2 cellular contexts compared by ENCODE assay signal in the genomic region with DNA sequence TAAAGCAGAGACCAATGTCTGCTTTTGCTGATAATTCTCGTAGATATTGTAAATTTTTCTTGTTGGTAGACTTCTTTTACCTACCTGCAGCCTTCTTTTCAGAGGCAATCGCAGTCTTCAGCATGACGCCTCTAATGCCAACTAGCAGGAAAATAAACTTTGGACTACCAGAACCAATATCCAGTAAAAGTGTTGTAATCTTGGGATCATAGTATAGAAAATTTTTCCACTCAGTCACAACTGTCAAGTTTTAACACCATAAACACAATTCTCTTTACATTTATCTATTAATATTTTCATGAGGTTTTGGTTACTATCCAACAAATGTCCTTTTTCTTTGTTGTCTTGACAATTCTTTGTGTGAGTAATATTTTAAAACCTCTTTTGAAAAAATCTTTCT.
TF ChIP-seq lines count a peak whose summit lies in the region.

No MANE protein-coding gene starts in this region.

TF ChIP-seq in A549, 52 proteins besides CTCF, POLR2A, EP300 and RAD21:
- TF ChIP-seq NR3C1 (IDR thresholded peaks at IDR 0.05) (no peak), KDM5A (IDR thresholded peaks at IDR 0.05) (no peak), HOXA7 (CRISPR knock-in tag; IDR thresholded peaks at IDR 0.05) (no peak), TP53 (CRISPR knock-in tag; IDR thresholded peaks at IDR 0.05) (no peak), ZFP36 (IDR thresholded peaks at IDR 0.05; ENCODE audit: borderline replicate concordance, partially characterized antibody) (no peak), HDAC2 (IDR thresholded peaks at IDR 0.05) (no peak), ZSCAN20 (CRISPR knock-in tag; IDR thresholded peaks at IDR 0.05) (no peak), RFX5 (IDR thresholded peaks at IDR 0.05) (no peak), KDM1A (IDR thresholded peaks at IDR 0.05; ENCODE audit: low read depth) (no peak), SREBF2 (IDR thresholded peaks at IDR 0.05) (no peak), POLR2AphosphoS2 (conservative IDR thresholded peaks at IDR 0.05; ENCODE audit: low read length) (no peak), ZNF302 (CRISPR knock-in tag; IDR thresholded peaks at IDR 0.05) (no peak)
- TF ChIP-seq, protein P1, sequence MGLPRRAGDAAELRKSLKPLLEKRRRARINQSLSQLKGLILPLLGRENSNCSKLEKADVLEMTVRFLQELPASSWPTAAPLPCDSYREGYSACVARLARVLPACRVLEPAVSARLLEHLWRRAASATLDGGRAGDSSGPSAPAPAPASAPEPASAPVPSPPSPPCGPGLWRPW (IDR thresholded peaks at IDR 0.05), result no peak
- TF ChIP-seq, protein P2, sequence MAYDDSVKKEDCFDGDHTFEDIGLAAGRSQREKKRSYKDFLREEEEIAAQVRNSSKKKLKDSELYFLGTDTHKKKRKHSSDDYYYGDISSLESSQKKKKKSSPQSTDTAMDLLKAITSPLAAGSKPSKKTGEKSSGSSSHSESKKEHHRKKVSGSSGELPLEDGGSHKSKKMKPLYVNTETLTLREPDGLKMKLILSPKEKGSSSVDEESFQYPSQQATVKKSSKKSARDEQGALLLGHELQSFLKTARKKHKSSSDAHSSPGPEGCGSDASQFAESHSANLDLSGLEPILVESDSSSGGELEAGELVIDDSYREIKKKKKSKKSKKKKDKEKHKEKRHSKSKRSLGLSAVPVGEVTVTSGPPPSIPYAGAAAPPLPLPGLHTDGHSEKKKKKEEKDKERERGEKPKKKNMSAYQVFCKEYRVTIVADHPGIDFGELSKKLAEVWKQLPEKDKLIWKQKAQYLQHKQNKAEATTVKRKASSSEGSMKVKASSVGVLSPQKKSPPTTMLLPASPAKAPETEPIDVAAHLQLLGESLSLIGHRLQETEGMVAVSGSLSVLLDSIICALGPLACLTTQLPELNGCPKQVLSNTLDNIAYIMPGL (CRISPR knock-in tag; IDR thresholded peaks at IDR 0.05; ENCODE audit: borderline replicate concordance), result no peak
- TF ChIP-seq, protein P3, sequence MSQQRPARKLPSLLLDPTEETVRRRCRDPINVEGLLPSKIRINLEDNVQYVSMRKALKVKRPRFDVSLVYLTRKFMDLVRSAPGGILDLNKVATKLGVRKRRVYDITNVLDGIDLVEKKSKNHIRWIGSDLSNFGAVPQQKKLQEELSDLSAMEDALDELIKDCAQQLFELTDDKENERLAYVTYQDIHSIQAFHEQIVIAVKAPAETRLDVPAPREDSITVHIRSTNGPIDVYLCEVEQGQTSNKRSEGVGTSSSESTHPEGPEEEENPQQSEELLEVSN (IDR thresholded peaks at IDR 0.05; ENCODE audit: borderline replicate concordance, low read depth), result no peak
- TF ChIP-seq, protein P4, sequence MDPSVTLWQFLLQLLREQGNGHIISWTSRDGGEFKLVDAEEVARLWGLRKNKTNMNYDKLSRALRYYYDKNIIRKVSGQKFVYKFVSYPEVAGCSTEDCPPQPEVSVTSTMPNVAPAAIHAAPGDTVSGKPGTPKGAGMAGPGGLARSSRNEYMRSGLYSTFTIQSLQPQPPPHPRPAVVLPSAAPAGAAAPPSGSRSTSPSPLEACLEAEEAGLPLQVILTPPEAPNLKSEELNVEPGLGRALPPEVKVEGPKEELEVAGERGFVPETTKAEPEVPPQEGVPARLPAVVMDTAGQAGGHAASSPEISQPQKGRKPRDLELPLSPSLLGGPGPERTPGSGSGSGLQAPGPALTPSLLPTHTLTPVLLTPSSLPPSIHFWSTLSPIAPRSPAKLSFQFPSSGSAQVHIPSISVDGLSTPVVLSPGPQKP (IDR thresholded peaks at IDR 0.05; ENCODE audit: low read depth, low read length), result no peak

TF ChIP-seq in HepG2, 621 proteins besides CTCF, POLR2A, EP300 and RAD21:
- 0 out of 2 replicates have a peak, but pooled peaks have one; percentile 20 for TF ChIP-seq RXRB (CRISPR knock-in tag; IDR thresholded peaks at IDR 0.05; ENCODE audit: borderline replicate concordance)
- TF ChIP-seq, protein P5, sequence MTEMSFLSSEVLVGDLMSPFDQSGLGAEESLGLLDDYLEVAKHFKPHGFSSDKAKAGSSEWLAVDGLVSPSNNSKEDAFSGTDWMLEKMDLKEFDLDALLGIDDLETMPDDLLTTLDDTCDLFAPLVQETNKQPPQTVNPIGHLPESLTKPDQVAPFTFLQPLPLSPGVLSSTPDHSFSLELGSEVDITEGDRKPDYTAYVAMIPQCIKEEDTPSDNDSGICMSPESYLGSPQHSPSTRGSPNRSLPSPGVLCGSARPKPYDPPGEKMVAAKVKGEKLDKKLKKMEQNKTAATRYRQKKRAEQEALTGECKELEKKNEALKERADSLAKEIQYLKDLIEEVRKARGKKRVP (CRISPR knock-in tag; IDR thresholded peaks at IDR 0.05), result 0 out of 4 replicates have a peak, but pooled peaks of 1 of the 2 experiments have one; percentile 5
- TF ChIP-seq, protein P6, sequence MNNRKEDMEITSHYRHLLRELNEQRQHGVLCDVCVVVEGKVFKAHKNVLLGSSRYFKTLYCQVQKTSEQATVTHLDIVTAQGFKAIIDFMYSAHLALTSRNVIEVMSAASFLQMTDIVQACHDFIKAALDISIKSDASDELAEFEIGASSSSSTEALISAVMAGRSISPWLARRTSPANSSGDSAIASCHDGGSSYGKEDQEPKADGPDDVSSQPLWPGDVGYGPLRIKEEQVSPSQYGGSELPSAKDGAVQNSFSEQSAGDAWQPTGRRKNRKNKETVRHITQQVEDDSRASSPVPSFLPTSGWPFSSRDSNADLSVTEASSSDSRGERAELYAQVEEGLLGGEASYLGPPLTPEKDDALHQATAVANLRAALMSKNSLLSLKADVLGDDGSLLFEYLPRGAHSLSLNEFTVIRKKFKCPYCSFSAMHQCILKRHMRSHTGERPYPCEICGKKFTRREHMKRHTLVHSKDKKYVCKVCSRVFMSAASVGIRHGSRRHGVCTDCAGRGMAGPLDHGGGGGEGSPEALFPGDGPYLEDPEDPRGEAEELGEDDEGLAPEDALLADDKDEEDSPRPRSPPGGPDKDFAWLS (CRISPR knock-in tag; IDR thresholded peaks at IDR 0.05; ENCODE audit: borderline replicate concordance), result no peak
- no peak for TF ChIP-seq SOX13 (IDR thresholded peaks at IDR 0.05)
- TF ChIP-seq SOX13 (CRISPR knock-in tag; conservative IDR thresholded peaks at IDR 0.05 in 1 of 2, IDR thresholded peaks at IDR 0.05 in 1 of 2), result peak in 1 of 2 experiments; percentile 18; a peak in 1 of 4 replicates
- TF ChIP-seq ZNF430 (CRISPR knock-in tag; IDR thresholded peaks at IDR 0.05), result no peak
- TF ChIP-seq ZNF317 (CRISPR knock-in tag; IDR thresholded peaks at IDR 0.05), result no peak
- TF ChIP-seq, protein P7, sequence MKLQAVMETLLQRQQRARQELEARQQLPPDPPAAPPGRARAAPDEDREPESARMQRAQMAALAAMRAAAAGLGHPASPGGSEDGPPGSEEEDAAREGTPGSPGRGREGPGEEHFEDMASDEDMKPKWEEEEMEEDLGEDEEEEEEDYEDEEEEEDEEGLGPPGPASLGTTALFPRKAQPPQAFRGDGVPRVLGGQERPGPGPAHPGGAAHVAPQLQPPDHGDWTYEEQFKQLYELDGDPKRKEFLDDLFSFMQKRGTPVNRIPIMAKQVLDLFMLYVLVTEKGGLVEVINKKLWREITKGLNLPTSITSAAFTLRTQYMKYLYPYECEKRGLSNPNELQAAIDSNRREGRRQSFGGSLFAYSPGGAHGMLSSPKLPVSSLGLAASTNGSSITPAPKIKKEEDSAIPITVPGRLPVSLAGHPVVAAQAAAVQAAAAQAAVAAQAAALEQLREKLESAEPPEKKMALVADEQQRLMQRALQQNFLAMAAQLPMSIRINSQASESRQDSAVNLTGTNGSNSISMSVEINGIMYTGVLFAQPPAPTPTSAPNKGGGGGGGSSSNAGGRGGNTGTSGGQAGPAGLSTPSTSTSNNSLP (IDR thresholded peaks at IDR 0.05; ENCODE audit: low read depth, low read length), result 0 out of 2 replicates have a peak, but pooled peaks have one; percentile 30
- TF ChIP-seq NONO (IDR thresholded peaks at IDR 0.05), result no peak
- TF ChIP-seq NONO (CRISPR knock-in tag; conservative IDR thresholded peaks at IDR 0.05), result no peak
- no peak for TF ChIP-seq ZNF225 (CRISPR knock-in tag; IDR thresholded peaks at IDR 0.05)
- TF ChIP-seq ASH2L (IDR thresholded peaks at IDR 0.05; ENCODE audit: insufficient read length, low read depth, low read length), result peak; percentile 23
- 0 out of 4 replicates have a peak, but pooled peaks of 1 of the 2 experiments have one; percentile 19 for TF ChIP-seq KLF16 (CRISPR knock-in tag; IDR thresholded peaks at IDR 0.05)
- peak; percentile 81 for TF ChIP-seq HNF4A (CRISPR knock-in tag; IDR thresholded peaks at IDR 0.05)
- peak; percentile 38 for TF ChIP-seq SAP130 (CRISPR knock-in tag; IDR thresholded peaks at IDR 0.05; ENCODE audit: low read depth)
- TF ChIP-seq NCOA2 (CRISPR knock-in tag; IDR thresholded peaks at IDR 0.05), result peak; percentile 41; the same call in 1 of the 2 replicates
- peak; percentile 68 for TF ChIP-seq CEBPG (CRISPR knock-in tag; IDR thresholded peaks at IDR 0.05)
- TF ChIP-seq CEBPB (IDR thresholded peaks at IDR 0.05; ENCODE audit: borderline replicate concordance, low read depth, low read length), result peak; percentile 45; the same call in 1 of the 2 replicates
- TF ChIP-seq, protein P8, sequence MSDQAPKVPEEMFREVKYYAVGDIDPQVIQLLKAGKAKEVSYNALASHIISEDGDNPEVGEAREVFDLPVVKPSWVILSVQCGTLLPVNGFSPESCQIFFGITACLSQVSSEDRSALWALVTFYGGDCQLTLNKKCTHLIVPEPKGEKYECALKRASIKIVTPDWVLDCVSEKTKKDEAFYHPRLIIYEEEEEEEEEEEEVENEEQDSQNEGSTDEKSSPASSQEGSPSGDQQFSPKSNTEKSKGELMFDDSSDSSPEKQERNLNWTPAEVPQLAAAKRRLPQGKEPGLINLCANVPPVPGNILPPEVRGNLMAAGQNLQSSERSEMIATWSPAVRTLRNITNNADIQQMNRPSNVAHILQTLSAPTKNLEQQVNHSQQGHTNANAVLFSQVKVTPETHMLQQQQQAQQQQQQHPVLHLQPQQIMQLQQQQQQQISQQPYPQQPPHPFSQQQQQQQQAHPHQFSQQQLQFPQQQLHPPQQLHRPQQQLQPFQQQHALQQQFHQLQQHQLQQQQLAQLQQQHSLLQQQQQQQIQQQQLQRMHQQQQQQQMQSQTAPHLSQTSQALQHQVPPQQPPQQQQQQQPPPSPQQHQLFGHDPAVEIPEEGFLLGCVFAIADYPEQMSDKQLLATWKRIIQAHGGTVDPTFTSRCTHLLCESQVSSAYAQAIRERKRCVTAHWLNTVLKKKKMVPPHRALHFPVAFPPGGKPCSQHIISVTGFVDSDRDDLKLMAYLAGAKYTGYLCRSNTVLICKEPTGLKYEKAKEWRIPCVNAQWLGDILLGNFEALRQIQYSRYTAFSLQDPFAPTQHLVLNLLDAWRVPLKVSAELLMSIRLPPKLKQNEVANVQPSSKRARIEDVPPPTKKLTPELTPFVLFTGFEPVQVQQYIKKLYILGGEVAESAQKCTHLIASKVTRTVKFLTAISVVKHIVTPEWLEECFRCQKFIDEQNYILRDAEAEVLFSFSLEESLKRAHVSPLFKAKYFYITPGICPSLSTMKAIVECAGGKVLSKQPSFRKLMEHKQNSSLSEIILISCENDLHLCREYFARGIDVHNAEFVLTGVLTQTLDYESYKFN (CRISPR knock-in tag; conservative IDR thresholded peaks at IDR 0.05), result peak; percentile 37; the same call in 1 of the 2 replicates
- TF ChIP-seq, protein P9, sequence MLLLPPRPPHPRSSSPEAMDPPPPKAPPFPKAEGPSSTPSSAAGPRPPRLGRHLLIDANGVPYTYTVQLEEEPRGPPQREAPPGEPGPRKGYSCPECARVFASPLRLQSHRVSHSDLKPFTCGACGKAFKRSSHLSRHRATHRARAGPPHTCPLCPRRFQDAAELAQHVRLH (CRISPR knock-in tag; IDR thresholded peaks at IDR 0.05; ENCODE audit: borderline replicate concordance, low read depth), result 0 out of 2 replicates have a peak, but pooled peaks have one; percentile 1
- TF ChIP-seq HNF4G (IDR thresholded peaks at IDR 0.05; ENCODE audit: borderline replicate concordance, low read depth, low read length), result peak; percentile 54; the same call in 1 of the 2 replicates
- TF ChIP-seq HNF4G (CRISPR knock-in tag; IDR thresholded peaks at IDR 0.05; ENCODE audit: borderline replicate concordance, low read depth), result no peak
- TF ChIP-seq POLR2AphosphoS5 (IDR thresholded peaks at IDR 0.05; ENCODE audit: low read depth, low read length), result peak; percentile 56; the same call in 1 of the 2 replicates
- TF ChIP-seq NCOR1 (IDR thresholded peaks at IDR 0.05; ENCODE audit: borderline replicate concordance, low read length), result peak; percentile 81
- peak; percentile 47; the same call in 1 of the 2 replicates for TF ChIP-seq GATAD2A (CRISPR knock-in tag; IDR thresholded peaks at IDR 0.05)
- TF ChIP-seq ZNF569 (CRISPR knock-in tag; IDR thresholded peaks at IDR 0.05; ENCODE audit: borderline replicate concordance), result no peak
